ENCODE assay signal across 11 cellular contexts in the genomic region with DNA sequence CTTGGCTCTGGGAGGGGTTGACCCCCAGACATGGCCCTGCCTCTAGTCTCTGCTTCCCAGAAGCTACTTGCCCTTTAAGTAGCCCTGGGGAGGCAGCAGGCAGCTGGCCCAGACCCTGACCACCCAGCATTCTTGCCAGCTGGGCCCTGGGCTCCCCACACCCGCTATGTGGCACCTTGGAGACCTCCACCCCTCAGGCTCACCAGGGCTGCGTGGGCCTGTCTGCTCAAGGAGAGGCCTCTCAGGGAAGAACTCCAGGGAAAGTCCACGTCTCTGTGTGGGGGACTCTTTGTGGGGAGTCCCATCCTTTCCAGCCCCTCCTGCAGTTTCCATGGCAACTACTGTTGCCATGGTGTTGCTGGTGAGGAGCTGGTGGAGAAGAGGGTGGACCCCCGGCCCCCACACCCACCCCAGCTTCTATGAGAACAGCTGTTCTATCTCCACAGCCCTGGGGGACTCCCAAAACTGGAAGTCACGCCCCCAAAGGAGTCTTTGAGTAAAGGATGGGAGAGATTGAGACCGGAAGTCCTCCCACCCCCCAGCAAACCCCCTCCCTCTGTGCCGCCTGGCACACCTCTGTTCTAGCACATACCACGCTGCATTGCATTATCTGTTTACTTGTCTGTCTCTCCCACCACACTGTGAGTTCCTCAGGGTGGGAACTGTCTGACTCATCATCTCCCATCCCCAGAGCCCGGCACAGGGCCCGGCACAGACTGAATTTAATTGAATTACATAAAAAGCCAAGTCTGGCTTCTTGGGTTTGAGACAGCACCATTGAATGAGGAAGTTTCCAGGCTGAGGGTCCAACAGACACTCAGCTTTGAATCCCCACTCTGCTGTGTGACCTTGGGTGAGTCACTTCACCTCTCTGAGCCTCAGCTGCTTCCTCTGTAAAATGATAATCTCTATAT. TPM values are rescaled to one million over a fixed set of nuclear protein-coding genes. Genes with fewer than 3 reads are reported as not detected.
DNase-seq lines count a peak whose midpoint lies in the region; ATAC-seq, FAIRE-seq and TF ChIP-seq lines count a peak whose summit lies in the region.
"Had no signal": no experiment of that assay in that cellular context is flagged by ENCODE, and none has a peak within 500 bp of the region (broad histone marks: within the 10 kb centered on the region; RNA-seq: fewer than 3 reads in every experiment).

No MANE protein-coding gene starts in this region.

- no peak overlapping the region for H3K4me2 ChIP-seq in endothelial cell of umbilical vein (ENCODE audit: insufficient read depth, low read length)

- TF ChIP-seq POLR2A in endothelial cell of umbilical vein (IDR thresholded peaks at IDR 0.05; ENCODE audit: low read depth, low read length), result no peak

- intact Hi-C loops in endothelial cell of umbilical vein (cut with micrococcal nuclease), result no loop called here

- no peak for ATAC-seq in left lobe of liver
- ATAC-seq in GM19395 (IDR thresholded peaks at IDR 0.05; ENCODE audit: unreplicated experiment), result no peak
- no peak for ATAC-seq in GM21381 (IDR thresholded peaks at IDR 0.05; ENCODE audit: unreplicated experiment)
- ATAC-seq in activated CD8-positive, alpha-beta T cell treated with anti-CD3 and anti-CD28 coated beads, Interleukin-2, amount 10 ng/mL, durations not matched to agents 7 days and 5 days, result no peak

- no peaks in the 10 kb centered on the region for H3K36me3 ChIP-seq in ACC112 (ENCODE audit: insufficient read depth, low read length)
- H3K36me3 ChIP-seq in endothelial cell of umbilical vein (ENCODE audit: control insufficient read depth in 2 of 2, extremely low read depth in 1 of 2, insufficient read depth in 2 of 2, low read length in 2 of 2), result no peaks in the 10 kb centered on the region
- H3K36me3 ChIP-seq: ovary had no signal

- BruUV-seq in endothelial cell of umbilical vein (replicated peaks; lab: Mats Ljungman, UMichigan), result no TSS peak

- no peaks in the 10 kb centered on the region for H3K9me3 ChIP-seq in endothelial cell of umbilical vein (replicated peaks; ENCODE audit: control insufficient read depth, insufficient read depth, low read length)
- H3K9me3 ChIP-seq: ovary had no signal

- no peaks in the 10 kb centered on the region for H3K27me3 ChIP-seq in ACC112 (ENCODE audit: insufficient read depth, low read length)
- peaks cover 11% of the 10 kb centered on the region in 2 experiments for H3K27me3 ChIP-seq in endothelial cell of umbilical vein (ENCODE audit: control insufficient read depth in 2 of 2, insufficient read depth in 2 of 2, low read length in 2 of 2)
- H3K27me3 ChIP-seq: ovary had no signal

- CTCF ChIA-PET in endothelial cell of umbilical vein (lab: Charles Lee), result interaction anchor here (1.5 to 2.5 kb wide), 2 partner anchors 8 to 12 kb away, joined by 5 to 10 read pairs; a partner anchor contains a TSS
- CTCF ChIA-PET in activated CD8-positive, alpha-beta T cell treated with anti-CD3 and anti-CD28 coated beads, Interleukin-2, amount 10 ng/mL, durations not matched to agents 7 days and 5 days (lab: Charles Lee), result no interaction called here

- no peaks in the 10 kb centered on the region for H3K9me3 Mint-ChIP-seq in neural crest cell
- no peaks in the 10 kb centered on the region for H3K9me3 Mint-ChIP-seq in activated CD8-positive, alpha-beta T cell treated with anti-CD3 and anti-CD28 coated beads, Interleukin-2, amount 10 ng/mL, durations not matched to agents 7 days and 5 days (ENCODE audit: insufficient read depth)

- H3K4me1 ChIP-seq in ACC112 (ENCODE audit: control insufficient read depth, insufficient read depth, low read length, unreplicated experiment) (peaks cover 28% of the 10 kb centered on the region), endothelial cell of umbilical vein (ENCODE audit: control insufficient read depth, extremely low read depth, insufficient read depth, low read length) (peaks cover 3% of the 10 kb centered on the region)

- H3K27ac ChIP-seq in ACC112 (ENCODE audit: low read depth, low read length) (peak overlapping the region; percentile 55), endothelial cell of umbilical vein (ENCODE audit: insufficient read depth, low read depth, low read length) (no peak overlapping the region)
- H3K27ac ChIP-seq: ovary had no signal

- H3K4me1 Mint-ChIP-seq in neural crest cell, result peaks cover 29% of the 10 kb centered on the region
- peaks cover 14% of the 10 kb centered on the region for H3K4me1 Mint-ChIP-seq in activated CD8-positive, alpha-beta T cell treated with anti-CD3 and anti-CD28 coated beads, Interleukin-2, amount 10 ng/mL, durations not matched to agents 7 days and 5 days (ENCODE audit: low read depth)

- H3K27ac Mint-ChIP-seq in neural crest cell (ENCODE audit: unreplicated experiment), result peak overlapping the region; percentile 84
- H3K27ac Mint-ChIP-seq in activated CD8-positive, alpha-beta T cell treated with anti-CD3 and anti-CD28 coated beads, Interleukin-2, amount 10 ng/mL, durations not matched to agents 7 days and 5 days, result no peak overlapping the region

- TF ChIP-seq CTCF in endothelial cell of umbilical vein (IDR thresholded peaks at IDR 0.05; ENCODE audit: extremely low read depth in 1 of 2, insufficient read depth in 1 of 2, low read depth in 1 of 2, low read length in 2 of 2), result no peak
- TF ChIP-seq CTCF in neural crest cell (conservative IDR thresholded peaks at IDR 0.05), result no peak

- no peaks in the 10 kb centered on the region for H4K20me1 ChIP-seq in endothelial cell of umbilical vein (replicated peaks; ENCODE audit: control insufficient read depth, extremely low read depth, insufficient read depth, low read length)

- H3K9me1 ChIP-seq in endothelial cell of umbilical vein (replicated peaks; ENCODE audit: control insufficient read depth, extremely low read depth, insufficient read depth, low read length), result no peaks in the 10 kb centered on the region

- H3K79me2 ChIP-seq in ACC112 (ENCODE audit: control insufficient read depth, insufficient read depth, low read length, unreplicated experiment) (no peaks in the 10 kb centered on the region), endothelial cell of umbilical vein (ENCODE audit: control insufficient read depth, insufficient read depth, low read length) (no peaks in the 10 kb centered on the region)

- no peak overlapping the region for H3K4me3 Mint-ChIP-seq in neural crest cell
- H3K4me3 Mint-ChIP-seq in activated CD8-positive, alpha-beta T cell treated with anti-CD3 and anti-CD28 coated beads, Interleukin-2, amount 10 ng/mL, durations not matched to agents 7 days and 5 days, result no peak overlapping the region

- no peaks in the 10 kb centered on the region for H3K27me3 Mint-ChIP-seq in neural crest cell (ENCODE audit: low read depth)
- peaks cover 13% of the 10 kb centered on the region for H3K27me3 Mint-ChIP-seq in activated CD8-positive, alpha-beta T cell treated with anti-CD3 and anti-CD28 coated beads, Interleukin-2, amount 10 ng/mL, durations not matched to agents 7 days and 5 days (ENCODE audit: low read depth)

- no peak overlapping the region for H3K4me3 ChIP-seq in ACC112 (ENCODE audit: low read depth, low read length)
- H3K4me3 ChIP-seq in endothelial cell of umbilical vein (replicated peaks in 1 of 3; ENCODE audit: insufficient read depth in 1 of 3, low read depth in 1 of 3, low read length in 3 of 3), result no peak overlapping the region
- H3K4me3 ChIP-seq: ovary had no signal

- dilution Hi-C loops in endothelial cell of umbilical vein (cut with MboI; ENCODE audit: extremely low pct_ligation_motif_present, low sequenced_read_pairs), result no loop called here

- no peak overlapping the region for H2AFZ ChIP-seq in ACC112 (ENCODE audit: low read length, unreplicated experiment)
- no peak overlapping the region for H2AFZ ChIP-seq in endothelial cell of umbilical vein (ENCODE audit: low read depth, low read length)

- H3K9ac ChIP-seq in endothelial cell of umbilical vein (replicated peaks; ENCODE audit: extremely low read depth, insufficient read depth, low read length), result no peak overlapping the region

- no peaks in the 10 kb centered on the region for H3K36me3 Mint-ChIP-seq in neural crest cell (ENCODE audit: low read depth)
- no peaks in the 10 kb centered on the region for H3K36me3 Mint-ChIP-seq in activated CD8-positive, alpha-beta T cell treated with anti-CD3 and anti-CD28 coated beads, Interleukin-2, amount 10 ng/mL, durations not matched to agents 7 days and 5 days (ENCODE audit: low read depth)

- DNase-seq in NCI-H226, result peak; percentile 85
- DNase-seq in endothelial cell of umbilical vein (ENCODE audit: low read depth, low spot score), result peak; percentile 12
- DNase-seq in neural crest cell (ENCODE audit: low read depth, low spot score), result no peak
- DNase-seq in left lobe of liver (ENCODE audit: low spot score), result no peak
- no peak for DNase-seq in activated CD8-positive, alpha-beta T cell treated with anti-CD3 and anti-CD28 coated beads, Interleukin-2, amount 10 ng/mL, durations not matched to agents 7 days and 5 days
- DNase-seq: MV-4-11; ovary; stimulated activated naive CD4-positive, alpha-beta T cell treated with Interleukin-2 at 50 U/mL for 16 hours had no signal

- no peak for FAIRE-seq in endothelial cell of umbilical vein (lab: Jason Lieb, UNC)

- POLR2A ChIA-PET in endothelial cell of umbilical vein (lab: Charles Lee), result no interaction called here
- POLR2A ChIA-PET in activated CD8-positive, alpha-beta T cell treated with anti-CD3 and anti-CD28 coated beads, Interleukin-2, amount 10 ng/mL, durations not matched to agents 7 days and 5 days (lab: Charles Lee), result no interaction called here

RNA-seq across cellular contexts. Expression of a gene that starts 12.6 kb away (rescaled TPM):
- total RNA-seq in endothelial cell of umbilical vein, result 2.9 and 7.9 TPM in 2 replicates
- polyA plus RNA-seq in endothelial cell of umbilical vein, result 0.59 TPM in 2 replicates
- 0.21 and 0.28 TPM in 2 replicates for polyA plus RNA-seq in endothelial cell of umbilical vein (2011; cell fraction: cytosol; rRNA removed)
- 2.7 and 3.9 TPM in 2 replicates for polyA plus RNA-seq in endothelial cell of umbilical vein (2011; cell fraction: nucleus; rRNA removed)
- polyA plus RNA-seq in endothelial cell of umbilical vein (2012), result 0.75 and 1.3 TPM in 2 replicates
- polyA minus RNA-seq in endothelial cell of umbilical vein, result 1.3 and 1.8 TPM in 2 replicates
- 1.6 TPM for polyA minus RNA-seq in endothelial cell of umbilical vein (2011; cell fraction: cytosol; rRNA and poly(A)+ RNA removed)
- polyA minus RNA-seq in endothelial cell of umbilical vein (2011; cell fraction: nucleus; rRNA and poly(A)+ RNA removed), result 2.1 and 2.2 TPM in 2 replicates
- total RNA-seq in neural crest cell, result 84.0 and 87.2 TPM in 2 replicates
- total RNA-seq in left lobe of liver, result 3.7 TPM
- under 1 TPM; 0.21 to 0.29 TPM for total RNA-seq in activated CD8-positive, alpha-beta T cell treated with anti-CD3 and anti-CD28 coated beads, Interleukin-2, amount 10 ng/mL, durations not matched to agents 7 days and 5 days

RNA-seq across cellular contexts. Expression of a gene that starts 24.4 kb away (rescaled TPM):
- total RNA-seq in endothelial cell of umbilical vein, result 143 and 150 TPM in 2 replicates
- 88.3 and 97.2 TPM in 2 replicates for polyA plus RNA-seq in endothelial cell of umbilical vein
- 61.2 and 64.5 TPM in 2 replicates for polyA plus RNA-seq in endothelial cell of umbilical vein (2011; cell fraction: cytosol; rRNA removed)
- polyA plus RNA-seq in endothelial cell of umbilical vein (2011; cell fraction: nucleus; rRNA removed), result 129 and 141 TPM in 2 replicates
- polyA plus RNA-seq in endothelial cell of umbilical vein (2012), result 106 and 126 TPM in 2 replicates
- polyA minus RNA-seq in endothelial cell of umbilical vein, result 72.8 and 92.2 TPM in 2 replicates
- 89.1 TPM for polyA minus RNA-seq in endothelial cell of umbilical vein (2011; cell fraction: cytosol; rRNA and poly(A)+ RNA removed)
- 32.6 and 40.5 TPM in 2 replicates for polyA minus RNA-seq in endothelial cell of umbilical vein (2011; cell fraction: nucleus; rRNA and poly(A)+ RNA removed)
- total RNA-seq in neural crest cell, result 201 and 226 TPM in 2 replicates
- total RNA-seq in left lobe of liver, result 28.1 TPM
- total RNA-seq in activated CD8-positive, alpha-beta T cell treated with anti-CD3 and anti-CD28 coated beads, Interleukin-2, amount 10 ng/mL, durations not matched to agents 7 days and 5 days, result 100 to 1,000 TPM; 121 to 127 TPM

RNA-seq across cellular contexts. Expression of a gene that starts 55.7 kb away (rescaled TPM):
- total RNA-seq in endothelial cell of umbilical vein (51.0 and 53.2 TPM in 2 replicates), neural crest cell (80.6 and 82.5 TPM in 2 replicates), left lobe of liver (20.8 TPM)
- 124 and 206 TPM in 2 replicates for polyA plus RNA-seq in endothelial cell of umbilical vein
- polyA plus RNA-seq in endothelial cell of umbilical vein (2011; cell fraction: cytosol; rRNA removed), result 56.1 and 94.1 TPM in 2 replicates
- 17.1 and 22.5 TPM in 2 replicates for polyA plus RNA-seq in endothelial cell of umbilical vein (2011; cell fraction: nucleus; rRNA removed)
- 54.3 and 72.4 TPM in 2 replicates for polyA plus RNA-seq in endothelial cell of umbilical vein (2012)
- 15.7 and 17.6 TPM in 2 replicates for polyA minus RNA-seq in endothelial cell of umbilical vein
- polyA minus RNA-seq in endothelial cell of umbilical vein (2011; cell fraction: cytosol; rRNA and poly(A)+ RNA removed), result 97.0 TPM
- 5.4 and 7.8 TPM in 2 replicates for polyA minus RNA-seq in endothelial cell of umbilical vein (2011; cell fraction: nucleus; rRNA and poly(A)+ RNA removed)
- 100 to 1,000 TPM in 1 of 2 experiments, 10 to 100 TPM in 1; 94.3 to 105 TPM for total RNA-seq in activated CD8-positive, alpha-beta T cell treated with anti-CD3 and anti-CD28 coated beads, Interleukin-2, amount 10 ng/mL, durations not matched to agents 7 days and 5 days

Comparison
In these comparisons a context has a peak if more than half of its experiments do, and no peak if none do; other contexts are left out.
1. DNase-seq: peak in NCI-H226 (single experiment) and endothelial cell of umbilical vein (single experiment); none in neural crest cell (single experiment), left lobe of liver (single experiment) and activated CD8-positive, alpha-beta T cell treated with anti-CD3 and anti-CD28 coated beads, Interleukin-2, amount 10 ng/mL, durations not matched to agents 7 days and 5 days (single experiment).